Comparison of ENCODE assay signal across 8 cellular contexts in the genomic region with DNA sequence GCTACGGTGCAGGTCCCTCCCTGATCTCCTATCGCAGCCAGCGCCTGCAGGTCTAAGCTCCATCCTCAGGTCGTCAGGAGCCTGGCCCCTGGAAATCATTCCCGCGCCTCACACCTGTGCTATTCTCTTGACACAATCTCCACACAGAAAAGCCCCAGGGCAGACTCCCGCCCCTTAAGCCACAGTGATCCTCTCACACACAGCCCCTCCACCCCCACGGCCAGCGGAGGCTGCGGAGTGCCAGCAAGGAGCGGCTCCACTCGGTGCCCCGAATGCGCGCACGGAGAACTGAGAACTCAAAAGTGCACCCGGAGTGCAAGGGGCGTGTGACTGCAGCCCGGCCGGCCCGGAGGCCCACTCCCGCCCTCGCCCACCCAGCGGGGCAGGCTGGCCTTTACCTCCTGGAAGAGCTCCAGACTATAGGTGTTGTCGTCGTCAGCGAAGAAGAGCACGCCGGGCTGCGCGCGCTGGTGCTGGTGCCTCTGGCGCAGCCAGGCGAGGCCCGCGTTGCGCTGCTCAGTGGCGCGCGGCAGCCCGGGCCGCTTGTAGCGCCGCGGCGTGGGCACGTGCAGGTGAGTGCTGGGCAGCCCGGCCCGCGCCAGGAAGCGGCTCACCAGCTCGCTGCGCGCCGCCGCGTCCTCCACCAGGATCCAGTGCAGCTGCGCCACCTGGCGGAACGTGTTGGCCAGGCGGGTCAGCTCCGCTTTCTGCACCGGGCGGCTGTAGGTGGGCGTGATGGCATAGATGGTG. TPM values are rescaled to one million over a fixed set of nuclear protein-coding genes. Genes with fewer than 3 reads are reported as not detected.
DNase-seq lines count a peak whose midpoint lies in the region; ATAC-seq, FAIRE-seq and TF ChIP-seq lines count a peak whose summit lies in the region.

No MANE protein-coding gene starts in this region.

- intact Hi-C loops in pancreas (cut with DNase I): no loop called here

- TF ChIP-seq CTCF in SK-N-SH (IDR thresholded peaks at IDR 0.05) (peak; percentile 75), cardiac muscle cell (IDR thresholded peaks at IDR 0.05; ENCODE audit: low read depth, low read length) (peak; percentile 75), pancreas (IDR thresholded peaks at IDR 0.05) (peak; percentile 82 to 90 (median 86))

- H3K9me3 Mint-ChIP-seq in activated naive CD4-positive, alpha-beta T cell treated with anti-CD3 and anti-CD28 coated beads, Interleukin-2, amount 50 U/mL, for 72 hours: no peaks in the 10 kb centered on the region

- no peaks in the 10 kb centered on the region for H4K20me1 ChIP-seq in SK-N-SH (ENCODE audit: insufficient read depth)

- peak overlapping the region; percentile 92 for H3K4me2 ChIP-seq in SK-N-SH

- no peak overlapping the region for H3K9ac ChIP-seq in SK-N-SH

- H3K27ac ChIP-seq in SK-N-SH (ENCODE audit: low read depth in 2 of 2, low read length in 1 of 2): no peak overlapping the region
- H3K27ac ChIP-seq in cardiac muscle cell: no peak overlapping the region
- H3K27ac ChIP-seq in pancreas: no peak overlapping the region
- no peak overlapping the region for H3K27ac ChIP-seq in thymus (ENCODE audit: low read depth)

- H3K79me2 ChIP-seq in SK-N-SH (ENCODE audit: insufficient read depth): no peaks in the 10 kb centered on the region

- peak overlapping the region; percentile 72; the same call in 1 of the 2 replicates for H2AFZ ChIP-seq in SK-N-SH (ENCODE audit: low read depth)

- ATAC-seq in activated naive CD4-positive, alpha-beta T cell treated with anti-CD3 and anti-CD28 coated beads, Interleukin-2, amount 50 U/mL, for 72 hours: peak; percentile 94 to 95
- peak; percentile 96 to 98 (median 98) for ATAC-seq in pancreas

- H3F3A ChIP-seq in SK-N-SH (replicated peaks; ENCODE audit: insufficient read depth): no peaks in the 10 kb centered on the region

- FAIRE-seq in pancreas (lab: Jason Lieb, UNC): no peak

- H3K36me3 ChIP-seq in MG63 (no peaks in the 10 kb centered on the region), SK-N-SH (replicated peaks in 1 of 2; ENCODE audit: control insufficient read depth in 1 of 2, insufficient read depth in 2 of 2, low read length in 1 of 2) (no peaks in the 10 kb centered on the region), cardiac muscle cell (no peaks in the 10 kb centered on the region), pancreas (no peaks in the 10 kb centered on the region), thymus (ENCODE audit: control insufficient read depth, insufficient read depth) (no peaks in the 10 kb centered on the region)

- H3K9me3 ChIP-seq in MG63 (no peaks in the 10 kb centered on the region), SK-N-SH (no peaks in the 10 kb centered on the region), cardiac muscle cell (ENCODE audit: low read depth) (no peaks in the 10 kb centered on the region), pancreas (no peaks in the 10 kb centered on the region), thymus (ENCODE audit: control insufficient read depth) (peaks cover 1% of the 10 kb centered on the region)

- no peak for TF ChIP-seq EP300 in SK-N-SH (IDR thresholded peaks at IDR 0.05; ENCODE audit: borderline replicate concordance in 1 of 2, low read depth in 1 of 2, low read length in 1 of 2)

- WGBS in SK-N-SH (ENCODE audit: low lambda C conversion rate): 8% methylated on average over 5 of the region's 65 CpGs
- WGBS in pancreas, 2 donors: 1% methylated on average over 53 to 65 of the region's 65 CpGs
- WGBS in thymus: 1% methylated on average over 65 of the region's 65 CpGs

- H3K4me3 ChIP-seq in MG63 (peak overlapping the region; percentile 31), SK-N-SH (ENCODE audit: low read depth in 2 of 2, low read length in 1 of 2) (peak overlapping the region; percentile 52 to 67), cardiac muscle cell (peak overlapping the region; percentile 35), pancreas (peak overlapping the region; percentile 40 to 54 (median 46)), thymus (ENCODE audit: low read length) (peak overlapping the region; percentile 42)

- CTCF ChIA-PET in SK-N-SH (lab: Yijun Ruan, JAX): interaction anchor here (0.6 to 4.5 kb wide), 48 partner anchors 9 to 916 kb away, joined by 3 to 36 read pairs (median 4); no protein-coding TSS in a partner anchor

- H3K27me3 ChIP-seq in MG63 (no peaks in the 10 kb centered on the region; the same call in 1 of the 2 replicates), SK-N-SH (ENCODE audit: insufficient read depth) (peaks cover 36% of the 10 kb centered on the region), cardiac muscle cell (peaks cover 82% of the 10 kb centered on the region), pancreas (no peaks in the 10 kb centered on the region), thymus (ENCODE audit: control insufficient read depth, insufficient read depth) (peaks cover 42% of the 10 kb centered on the region)

- H3K9me2 ChIP-seq in SK-N-SH: no peaks in the 10 kb centered on the region

- H3K36me3 Mint-ChIP-seq in activated naive CD4-positive, alpha-beta T cell treated with anti-CD3 and anti-CD28 coated beads, Interleukin-2, amount 50 U/mL, for 72 hours: no peaks in the 10 kb centered on the region

- peak; percentile 66 for TF ChIP-seq RAD21 in SK-N-SH (IDR thresholded peaks at IDR 0.05; ENCODE audit: low read length)

- H3K27ac Mint-ChIP-seq in activated naive CD4-positive, alpha-beta T cell treated with anti-CD3 and anti-CD28 coated beads, Interleukin-2, amount 50 U/mL, for 72 hours: no peak overlapping the region

- H3K4me1 ChIP-seq in SK-N-SH (ENCODE audit: control insufficient read depth in 1 of 2, insufficient read depth in 2 of 2, low read depth in 1 of 2, low read length in 1 of 2): peaks cover 0 to 14% of the 10 kb centered on the region in 2 experiments; a peak in 1 of 4 replicates
- H3K4me1 ChIP-seq in cardiac muscle cell (ENCODE audit: low read depth): peaks cover 3% of the 10 kb centered on the region
- H3K4me1 ChIP-seq in pancreas: peaks cover 0 to 4% (median 0%) of the 10 kb centered on the region in 3 donors
- H3K4me1 ChIP-seq in thymus (ENCODE audit: control insufficient read depth, insufficient read depth, low read length): no peaks in the 10 kb centered on the region

- POLR2A ChIA-PET in SK-N-SH (lab: Yijun Ruan, JAX): no interaction called here

- DNase-seq in GF-D8 (lab: John Stamatoyannopoulos, UW): peak; percentile 8
- peak; percentile 59 for DNase-seq in HCEC 1CT
- peak; percentile 65 for DNase-seq in MG63
- DNase-seq in SK-N-SH: peak; percentile 91
- DNase-seq in activated naive CD4-positive, alpha-beta T cell treated with anti-CD3 and anti-CD28 coated beads, Interleukin-2, amount 50 U/mL, for 72 hours (ENCODE audit: low spot score in 2 of 2): peak; percentile 81 to 93
- peak; percentile 78 to 93 for DNase-seq in cardiac muscle cell (ENCODE audit: low read depth in 1 of 2, low spot score in 1 of 2)
- DNase-seq in pancreas: peak; percentile 79 to 98 (median 90)

TF ChIP-seq in SK-N-SH, 30 proteins besides CTCF, POLR2A, EP300 and RAD21:
- TF ChIP-seq MXI1 (IDR thresholded peaks at IDR 0.05; ENCODE audit: low read depth, low read length) (0 out of 2 replicates have a peak, but pooled peaks have one; percentile 32), SMC3 (IDR thresholded peaks at IDR 0.05; ENCODE audit: low read depth, low read length) (peak; percentile 71), NRF1 (IDR thresholded peaks at IDR 0.05; ENCODE audit: low read depth, low read length) (peak; percentile 35; the same call in 1 of the 2 replicates)
- TF ChIP-seq, protein P1, sequence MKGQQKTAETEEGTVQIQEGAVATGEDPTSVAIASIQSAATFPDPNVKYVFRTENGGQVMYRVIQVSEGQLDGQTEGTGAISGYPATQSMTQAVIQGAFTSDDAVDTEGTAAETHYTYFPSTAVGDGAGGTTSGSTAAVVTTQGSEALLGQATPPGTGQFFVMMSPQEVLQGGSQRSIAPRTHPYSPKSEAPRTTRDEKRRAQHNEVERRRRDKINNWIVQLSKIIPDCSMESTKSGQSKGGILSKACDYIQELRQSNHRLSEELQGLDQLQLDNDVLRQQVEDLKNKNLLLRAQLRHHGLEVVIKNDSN (IDR thresholded peaks at IDR 0.05; ENCODE audit: borderline replicate concordance, low read depth): no peak

RNA-seq across cellular contexts. Expression of a gene that starts 1.2 kb away (rescaled TPM):
- total RNA-seq in MG63 (2014; rRNA removed; shearing (Covaris generic); ENCODE audit: low replicate concordance): not detected in 2 replicates
- polyA plus RNA-seq in SK-N-SH (2012; rRNA removed) (under 0.01 and 0.02 TPM in 2 replicates), cardiac muscle cell (1.3 and 1.8 TPM in 2 replicates), pancreas (under 1 TPM; 0.04 to 0.12 TPM), thymus (0.46 TPM)
- 0.01 and 0.05 TPM in 2 replicates for polyA plus RNA-seq in SK-N-SH (2012; cell fraction: cytosol; rRNA removed)
- polyA plus RNA-seq in SK-N-SH (2012; cell fraction: nucleus; rRNA removed): 0.02 TPM in 1 of 2 replicates, not detected in the other
- not detected for total RNA-seq in activated naive CD4-positive, alpha-beta T cell treated with anti-CD3 and anti-CD28 coated beads, Interleukin-2, amount 50 U/mL, for 72 hours
- total RNA-seq in cardiac muscle cell (0.28 and 0.92 TPM in 2 replicates), pancreas (under 1 TPM in 2 of 6 donors, not detected in 4; 0.03 to 0.06 TPM)

Comparison
In these comparisons a context has a peak if more than half of its experiments do, and no peak if none do; other contexts are left out.
1. DNase-seq: peak in every context shown above with its lines; median percentile 91 in SK-N-SH; 90 in pancreas; 87 in activated naive CD4-positive, alpha-beta T cell treated with anti-CD3 and anti-CD28 coated beads, Interleukin-2, amount 50 U/mL, for 72 hours; 86 in cardiac muscle cell; 65 in MG63; 59 in HCEC 1CT; 8 in GF-D8.